ENCODE assay signal across 26 cellular contexts in genomic region chr21:42316891-42317290, GRCh38. TPM values are rescaled to one million over a fixed set of nuclear protein-coding genes. Genes with fewer than 3 reads are reported as not detected.
DNase-seq lines count a peak whose midpoint lies in the region; ATAC-seq and FAIRE-seq lines count a peak whose summit lies in the region.
"Had no signal": no experiment of that assay in that cellular context is flagged by ENCODE, and none has a peak within 500 bp of the region (broad histone marks: within the 10 kb centered on the region; RNA-seq: fewer than 3 reads in every experiment).

No MANE protein-coding gene starts in this region.

- no peak for FAIRE-seq in small intestine (lab: Jason Lieb, UNC)
- FAIRE-seq: astrocyte had no signal

- no peaks in the 10 kb centered on the region for H3K9me3 ChIP-seq in small intestine (ENCODE audit: control insufficient read depth, low read depth)
- H3K9me3 ChIP-seq: heart right ventricle, tibial artery had no signal

- ATAC-seq in HG02571 (IDR thresholded peaks at IDR 0.05; ENCODE audit: unreplicated experiment): no peak
- ATAC-seq: activated T-cell treated with anti-CD3 and anti-CD28 coated beads, Interleukin-2, amount 50 U/mL, for 72 hours; heart right ventricle had no signal

- DNase-seq in NCI-H345 (lab: John Stamatoyannopoulos, UW) (peak; percentile 68), NCI-H345 treated with DMSO at 0.1 percent for 48 hours (lab: John Stamatoyannopoulos, UW; ENCODE audit: unreplicated experiment) (no peak), NCI-H2107 treated with DMSO at 0.1 percent for 48 hours (lab: John Stamatoyannopoulos, UW; ENCODE audit: unreplicated experiment) (peak; percentile 85), ecto neural progenitor cell (ENCODE audit: low spot score) (peak; percentile 36), small intestine (peak; percentile 90), midbrain (lab: John Stamatoyannopoulos, UW) (no peak), occipital lobe (lab: John Stamatoyannopoulos, UW) (no peak)
- DNase-seq: activated CD4-positive, alpha-beta T cell treated with anti-CD3 and anti-CD28 coated beads for 1 hour; activated T-cell treated with anti-CD3 and anti-CD28 coated beads, Interleukin-2, amount 50 U/mL, for 72 hours; effector CD4-positive, alpha-beta T cell; EL; erythroblast; foreskin fibroblast; heart right ventricle; immature natural killer cell; NCI-H82; stimulated activated CD4-positive, alpha-beta T cell treated with anti-CD3 and anti-CD28 coated beads, Interleukin-2, amount 100 ng/mL, for 48 hours; stimulated activated naive CD4-positive, alpha-beta T cell; tibial artery had no signal

- H3K27me3 ChIP-seq in small intestine (ENCODE audit: control insufficient read depth in 2 of 2, insufficient read depth in 2 of 2, low read length in 2 of 2): no peaks in the 10 kb centered on the region

- WGBS in small intestine, 3 donors: 34 to 73% (median 45%) methylated on average over 16 of the region's 16 CpGs

- H3K36me3 ChIP-seq in small intestine (ENCODE audit: control insufficient read depth in 2 of 2, insufficient read depth in 2 of 2, low read length in 2 of 2): no peaks in the 10 kb centered on the region
- H3K36me3 ChIP-seq: heart right ventricle, tibial artery had no signal

- H3K4me3 ChIP-seq in small intestine (ENCODE audit: low read depth in 1 of 2, low read length in 2 of 2): no peak overlapping the region
- H3K4me3 ChIP-seq: heart right ventricle, smooth muscle cell, tibial artery had no signal

- H3K4me1 ChIP-seq in small intestine (ENCODE audit: control insufficient read depth in 2 of 2, insufficient read depth in 1 of 2, low read depth in 1 of 2, low read length in 1 of 2): peaks cover 2 to 8% of the 10 kb centered on the region in 2 donors
- H3K4me1 ChIP-seq: tibial artery had no signal

- peak overlapping the region in 1 of 2 donors; percentile 76 for H3K27ac ChIP-seq in small intestine (ENCODE audit: low read depth in 1 of 2, low read length in 1 of 2)
- H3K27ac ChIP-seq: tibial artery had no signal

RNA-seq across cellular contexts. Expression of gene TFF3, which starts 1.7 kb away (rescaled TPM):
- 1,000 to 10,000 TPM in 1 of 3 donors, 100 to 1,000 TPM in 2; 758 to 1,395 (median 965) TPM for polyA plus RNA-seq in small intestine
- not detected for total RNA-seq in occipital lobe
- total RNA-seq: A172; activated T-cell treated with anti-CD3 and anti-CD28 coated beads, Interleukin-2, amount 50 U/mL, for 72 hours; astrocyte; H4; LHCN-M2; smooth muscle cell had no signal
- polyA plus RNA-seq: immature natural killer cell had no signal

RNA-seq across cellular contexts. Expression of gene TFF2, which starts 33.9 kb away (rescaled TPM):
- 1 to 10 TPM in 2 of 3 donors, not detected in 1; 1.4 to 5.0 TPM for polyA plus RNA-seq in small intestine
- total RNA-seq in occipital lobe: not detected
- total RNA-seq: A172; activated T-cell treated with anti-CD3 and anti-CD28 coated beads, Interleukin-2, amount 50 U/mL, for 72 hours; astrocyte; H4; heart right ventricle; LHCN-M2; lower leg skin; smooth muscle cell had no signal
- polyA plus RNA-seq: heart right ventricle, immature natural killer cell, smooth muscle cell had no signal

RNA-seq across cellular contexts. Expression of gene TFF1, which starts 49.4 kb away (rescaled TPM):
- polyA plus RNA-seq in small intestine: 100 to 1,000 TPM; 130 to 187 (median 144) TPM
- not detected for total RNA-seq in occipital lobe
- total RNA-seq: A172, astrocyte, H4, heart right ventricle, LHCN-M2, lower leg skin had no signal
- polyA plus RNA-seq: heart right ventricle, immature natural killer cell had no signal

Comparison
In these comparisons a context has a peak if more than half of its experiments do, and no peak if none do; other contexts are left out.
1. DNase-seq: peak in NCI-H345 (single experiment), NCI-H2107 treated with DMSO at 0.1 percent for 48 hours (single experiment), ecto neural progenitor cell (single experiment) and small intestine (single experiment); none in NCI-H345 treated with DMSO at 0.1 percent for 48 hours (single experiment), midbrain (single experiment) and occipital lobe (single experiment).